19 cellular contexts compared by ENCODE assay signal in the genomic region with DNA sequence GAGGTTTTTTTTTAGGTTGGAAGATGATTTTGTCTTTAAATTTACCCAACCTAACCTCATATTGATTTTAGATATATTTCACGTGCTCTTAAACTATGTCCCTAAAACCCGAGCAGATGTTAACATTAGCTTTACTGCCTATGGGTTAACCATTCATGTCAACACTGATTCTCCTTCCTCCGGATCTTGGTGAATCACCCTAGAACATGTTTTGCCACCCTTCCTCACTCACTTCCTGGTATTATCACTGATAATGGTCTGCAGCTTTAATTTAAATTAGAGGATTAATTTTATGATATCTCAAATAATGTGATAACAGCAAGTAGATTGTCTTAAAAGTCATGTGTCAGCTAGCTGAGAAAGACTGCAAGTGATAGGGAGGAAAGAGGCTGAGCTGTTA. TPM values are rescaled to one million over a fixed set of nuclear protein-coding genes. Genes with fewer than 3 reads are reported as not detected.
"Had no signal": no experiment of that assay in that cellular context is flagged by ENCODE, and none has a peak within 500 bp of the region (broad histone marks: within the 10 kb centered on the region; RNA-seq: fewer than 3 reads in every experiment).

No MANE protein-coding gene starts in this region.

- H3K9me3 Mint-ChIP-seq: activated naive CD4-positive, alpha-beta T cell treated with anti-CD3 and anti-CD28 coated beads, Interleukin-2, amount 10 ng/mL, durations not matched to agents 7 days and 5 days; activated T-cell treated with anti-CD3 and anti-CD28 coated beads, Interleukin-2, amount 50 U/mL, for 4 hours; immature natural killer cell; memory B cell; neural crest cell; stimulated activated naive CD8-positive, alpha-beta T cell treated with anti-CD3 and anti-CD28 coated beads, Interleukin-15, Interleukin-2, amounts not matched to agents 100 ng/mL and 50 ng/mL, for 24 hours had no signal

- ATAC-seq: activated T-cell treated with anti-CD3 and anti-CD28 coated beads, Interleukin-2, amount 50 U/mL, for 4 hours; heart right ventricle; left ventricle myocardium superior had no signal

- H3K4me3 Mint-ChIP-seq: activated naive CD4-positive, alpha-beta T cell treated with anti-CD3 and anti-CD28 coated beads, Interleukin-2, amount 10 ng/mL, durations not matched to agents 7 days and 5 days; activated T-cell treated with anti-CD3 and anti-CD28 coated beads, Interleukin-2, amount 50 U/mL, for 4 hours; immature natural killer cell; memory B cell; neural crest cell; stimulated activated naive CD8-positive, alpha-beta T cell treated with anti-CD3 and anti-CD28 coated beads, Interleukin-15, Interleukin-2, amounts not matched to agents 100 ng/mL and 50 ng/mL, for 24 hours had no signal

- DNase-seq: activated CD4-positive, alpha-beta T cell treated with anti-CD3 and anti-CD28 coated beads, Interleukin-2, amount 50 U/mL, for 1 hour; activated CD4-positive, CD25-positive, alpha-beta regulatory T cell treated with anti-CD3 and anti-CD28 coated beads, Interleukin-2, amount 50 U/mL, for 72 hours; activated CD8-positive, alpha-beta memory T cell treated with anti-CD3 and anti-CD28 coated beads, Interleukin-2, amount 50 U/mL, for 4 hours; activated naive CD4-positive, alpha-beta T cell treated with anti-CD3 and anti-CD28 coated beads, Interleukin-2, amount 10 ng/mL, durations not matched to agents 7 days and 5 days; activated T-cell treated with anti-CD3 and anti-CD28 coated beads, Interleukin-2, amount 50 U/mL, for 4 hours; aorta; brain microvascular endothelial cell; effector CD4-positive, alpha-beta T cell; heart right ventricle; immature natural killer cell; kidney glomerular epithelial cell; left ventricle myocardium superior; retina; stimulated activated CD4-positive, alpha-beta T cell treated with anti-CD3 and anti-CD28 coated beads, Interleukin-2, amount 100 ng/mL, for 24 hours; T-helper 9 cell; transverse colon had no signal

- H3K4me1 Mint-ChIP-seq: activated naive CD4-positive, alpha-beta T cell treated with anti-CD3 and anti-CD28 coated beads, Interleukin-2, amount 10 ng/mL, durations not matched to agents 7 days and 5 days; immature natural killer cell; neural crest cell had no signal

- H3K36me3 Mint-ChIP-seq: activated naive CD4-positive, alpha-beta T cell treated with anti-CD3 and anti-CD28 coated beads, Interleukin-2, amount 10 ng/mL, durations not matched to agents 7 days and 5 days; immature natural killer cell; memory B cell had no signal

- H3K27ac Mint-ChIP-seq: activated naive CD4-positive, alpha-beta T cell treated with anti-CD3 and anti-CD28 coated beads, Interleukin-2, amount 10 ng/mL, durations not matched to agents 7 days and 5 days; immature natural killer cell; memory B cell; stimulated activated naive CD8-positive, alpha-beta T cell treated with anti-CD3 and anti-CD28 coated beads, Interleukin-15, Interleukin-2, amounts not matched to agents 100 ng/mL and 50 ng/mL, for 24 hours had no signal

- H3K27me3 Mint-ChIP-seq: memory B cell had no signal

RNA-seq across cellular contexts. Expression of a gene that starts 31.9 kb away (rescaled TPM):
- total RNA-seq: activated T-cell treated with anti-CD3 and anti-CD28 coated beads, Interleukin-2, amount 50 U/mL, for 4 hours had no signal
- polyA plus RNA-seq: immature natural killer cell had no signal
